In the genomic region with DNA sequence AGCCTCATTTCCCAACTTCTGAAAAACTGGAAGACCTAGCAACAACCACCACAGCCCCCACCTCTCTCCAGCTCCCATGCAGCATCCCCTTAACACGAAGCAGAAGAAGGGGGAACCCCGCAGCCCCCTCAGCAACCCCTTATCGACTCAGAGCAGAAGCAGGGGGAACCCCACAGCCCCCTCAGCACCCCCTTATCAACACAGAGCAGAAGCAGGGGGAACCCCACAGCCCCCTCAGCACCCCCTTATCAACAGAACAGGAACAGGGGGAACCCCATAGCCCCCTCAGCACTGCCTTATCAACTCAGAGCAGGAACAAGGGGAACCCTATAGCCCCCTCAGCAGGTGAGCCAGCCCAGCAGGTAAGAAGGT, we compare ENCODE assay signal across 1 cellular context.
TF ChIP-seq lines count a peak whose summit lies in the region.

No MANE protein-coding gene starts in this region.

TF ChIP-seq in GM23338, 12 proteins besides CTCF, POLR2A, EP300 and RAD21 (continued from another document):
- no peak for TF ChIP-seq ETS1 (IDR thresholded peaks at IDR 0.05)
- TF ChIP-seq STAT1 (IDR thresholded peaks at IDR 0.05; ENCODE audit: unreplicated experiment) = no peak
- no peak for TF ChIP-seq CREB1 (CRISPR knock-in tag; IDR thresholded peaks at IDR 0.05; ENCODE audit: low read depth)
- TF ChIP-seq JUNB (IDR thresholded peaks at IDR 0.05; ENCODE audit: unreplicated experiment) = no peak
- no peak for TF ChIP-seq ZNF114 (CRISPR knock-in tag; IDR thresholded peaks at IDR 0.05)
- TF ChIP-seq EZH2 (IDR thresholded peaks at IDR 0.05; ENCODE audit: low read depth, unreplicated experiment) = no peak
